ENCODE assay signal across 10 cellular contexts in genomic region chr17:14308636-14308964, GRCh38. TPM values are rescaled to one million over a fixed set of nuclear protein-coding genes. Genes with fewer than 3 reads are reported as not detected.
DNase-seq lines count a peak whose midpoint lies in the region; ATAC-seq and TF ChIP-seq lines count a peak whose summit lies in the region.
"Had no signal": no experiment of that assay in that cellular context is flagged by ENCODE, and none has a peak within 500 bp of the region (broad histone marks: within the 10 kb centered on the region; RNA-seq: fewer than 3 reads in every experiment).

No MANE protein-coding gene starts in this region.

- no peak overlapping the region for H3K27ac Mint-ChIP-seq in activated CD4-positive, alpha-beta T cell treated with anti-CD3 and anti-CD28 coated beads, Interleukin-2, amount 10 ng/mL, durations not matched to agents 7 days and 5 days
- peak overlapping the region in 1 of 2 donors; percentile 88 for H3K27ac Mint-ChIP-seq in stimulated activated naive CD8-positive, alpha-beta T cell treated with anti-CD3 and anti-CD28 coated beads, Interleukin-15, amount 100 ng/mL, for 72 hours

- peaks cover 0 to 40% (median 20%) of the 10 kb centered on the region in 4 donors for H3K4me1 ChIP-seq in right lobe of liver
- H3K4me1 ChIP-seq: BE2C had no signal

- no peaks in the 10 kb centered on the region for H3K9me3 Mint-ChIP-seq in activated CD4-positive, alpha-beta T cell treated with anti-CD3 and anti-CD28 coated beads, Interleukin-2, amount 10 ng/mL, durations not matched to agents 7 days and 5 days
- no peaks in the 10 kb centered on the region for H3K9me3 Mint-ChIP-seq in stimulated activated naive CD8-positive, alpha-beta T cell treated with anti-CD3 and anti-CD28 coated beads, Interleukin-15, amount 100 ng/mL, for 72 hours

- peaks cover 23% of the 10 kb centered on the region for H3K36me3 Mint-ChIP-seq in activated CD4-positive, alpha-beta T cell treated with anti-CD3 and anti-CD28 coated beads, Interleukin-2, amount 10 ng/mL, durations not matched to agents 7 days and 5 days (ENCODE audit: low read depth)

- ATAC-seq in right lobe of liver, result no peak
- ATAC-seq in stimulated activated naive CD8-positive, alpha-beta T cell treated with anti-CD3 and anti-CD28 coated beads, Interleukin-15, amount 100 ng/mL, for 72 hours, result no peak

- WGBS in right lobe of liver (ENCODE audit: insufficient coverage, low coverage, low lambda C conversion rate, missing lambda C conversion rate), result 40% methylated on average over 4 of the region's 4 CpGs

- no peaks in the 10 kb centered on the region for H3K9me3 ChIP-seq in right lobe of liver
- H3K9me3 ChIP-seq: BE2C had no signal

- DNase-seq in activated CD4-positive, alpha-beta T cell treated with anti-CD3 and anti-CD28 coated beads, Interleukin-2, amount 10 ng/mL, durations not matched to agents 7 days and 5 days, result no peak
- no peak for DNase-seq in activated CD4-positive, alpha-beta T cell treated with anti-CD3 and anti-CD28 coated beads, Interleukin-2, amount 50 U/mL, for 48 hours
- peak; percentile 51 for DNase-seq in astrocyte of the spinal cord (ENCODE audit: low read depth, low spot score)
- DNase-seq in right lobe of liver, result no peak
- DNase-seq in stimulated activated naive CD8-positive, alpha-beta T cell treated with anti-CD3 and anti-CD28 coated beads, Interleukin-15, amount 100 ng/mL, for 72 hours, result no peak
- no peak for DNase-seq in UCSD-AML1 (lab: John Stamatoyannopoulos, UW; ENCODE audit: unreplicated experiment)
- no peak for DNase-seq in NCI-H187 (lab: John Stamatoyannopoulos, UW)
- no peak for DNase-seq in NCI-H748 (lab: John Stamatoyannopoulos, UW; ENCODE audit: unreplicated experiment)
- DNase-seq: OCI-M1 had no signal

- TF ChIP-seq CTCF in astrocyte of the spinal cord (IDR thresholded peaks at IDR 0.05; ENCODE audit: low read depth, low read length) (no peak), right lobe of liver (IDR thresholded peaks at IDR 0.05) (no peak)

- H3K4me3 Mint-ChIP-seq in activated CD4-positive, alpha-beta T cell treated with anti-CD3 and anti-CD28 coated beads, Interleukin-2, amount 10 ng/mL, durations not matched to agents 7 days and 5 days, result peak overlapping the region; percentile 61
- H3K4me3 Mint-ChIP-seq in stimulated activated naive CD8-positive, alpha-beta T cell treated with anti-CD3 and anti-CD28 coated beads, Interleukin-15, amount 100 ng/mL, for 72 hours, result peak overlapping the region; percentile 84 to 88

- H3K36me3 ChIP-seq in right lobe of liver, result no peaks in the 10 kb centered on the region
- H3K36me3 ChIP-seq: BE2C had no signal

- peaks cover 2% of the 10 kb centered on the region for H3K27me3 Mint-ChIP-seq in activated CD4-positive, alpha-beta T cell treated with anti-CD3 and anti-CD28 coated beads, Interleukin-2, amount 10 ng/mL, durations not matched to agents 7 days and 5 days
- H3K27me3 Mint-ChIP-seq in stimulated activated naive CD8-positive, alpha-beta T cell treated with anti-CD3 and anti-CD28 coated beads, Interleukin-15, amount 100 ng/mL, for 72 hours, result no peaks in the 10 kb centered on the region

- intact Hi-C loops in right lobe of liver (cut with DNase I), result no loop called here

- H3K4me1 Mint-ChIP-seq in activated CD4-positive, alpha-beta T cell treated with anti-CD3 and anti-CD28 coated beads, Interleukin-2, amount 10 ng/mL, durations not matched to agents 7 days and 5 days, result peaks cover 58% of the 10 kb centered on the region
- peaks cover 75% of the 10 kb centered on the region for H3K4me1 Mint-ChIP-seq in stimulated activated naive CD8-positive, alpha-beta T cell treated with anti-CD3 and anti-CD28 coated beads, Interleukin-15, amount 100 ng/mL, for 72 hours

- peak overlapping the region; percentile 42 to 78 (median 46) for H3K27ac ChIP-seq in right lobe of liver

- POLR2A ChIA-PET in activated CD4-positive, alpha-beta T cell treated with anti-CD3 and anti-CD28 coated beads, Interleukin-2, amount 10 ng/mL, durations not matched to agents 7 days and 5 days (lab: Charles Lee), result no interaction called here

- H3K27me3 ChIP-seq in right lobe of liver, result no peaks in the 10 kb centered on the region

- TF ChIP-seq POLR2A in right lobe of liver (IDR thresholded peaks at IDR 0.05), result no peak

- CTCF ChIA-PET in activated CD4-positive, alpha-beta T cell treated with anti-CD3 and anti-CD28 coated beads, Interleukin-2, amount 10 ng/mL, durations not matched to agents 7 days and 5 days (lab: Charles Lee), result no interaction called here

- in situ Hi-C loops in astrocyte of the spinal cord (cut with HindIII; ENCODE audit: low sequenced_read_pairs), result no loop called here

- peak overlapping the region; percentile 45 for H3K4me3 ChIP-seq in astrocyte of the spinal cord (ENCODE audit: low read depth, low read length)
- H3K4me3 ChIP-seq in right lobe of liver, result peak overlapping the region; percentile 56 to 65 (median 58)

RNA-seq across cellular contexts. Expression of gene HS3ST3B1, which starts 7.7 kb away (rescaled TPM):
- 10 to 100 TPM; 11.5 to 11.9 TPM for total RNA-seq in activated CD4-positive, alpha-beta T cell treated with anti-CD3 and anti-CD28 coated beads, Interleukin-2, amount 10 ng/mL, durations not matched to agents 7 days and 5 days
- total RNA-seq in right lobe of liver, result 10 to 100 TPM; 22.5 to 36.6 (median 28.2) TPM
